7 cellular contexts compared by ENCODE assay signal in genomic region chr11:65498727-65498976, GRCh38. TPM values are rescaled to one million over a fixed set of nuclear protein-coding genes. Genes with fewer than 3 reads are reported as not detected.
DNase-seq lines count a peak whose midpoint lies in the region; ATAC-seq and TF ChIP-seq lines count a peak whose summit lies in the region.

No MANE protein-coding gene starts in this region.

- H3K9ac ChIP-seq in HUES48 (ENCODE audit: low read depth, low read length) = peak overlapping the region; percentile 99

- no peak for ATAC-seq in GM19328 (IDR thresholded peaks at IDR 0.05; ENCODE audit: unreplicated experiment)

- no peak for TF ChIP-seq CTCF in brain microvascular endothelial cell (IDR thresholded peaks at IDR 0.05; ENCODE audit: low read depth, low read length, missing control alignments)
- no peak for TF ChIP-seq CTCF in lower leg skin (IDR thresholded peaks at IDR 0.05)
- TF ChIP-seq CTCF in tibial nerve (IDR thresholded peaks at IDR 0.05) = no peak

- H3K4me1 ChIP-seq in HUES48 (ENCODE audit: control insufficient read depth, insufficient read depth, low read length) (peaks cover 21% of the 10 kb centered on the region), tibial nerve (peaks cover 0 to 34% (median 28%) of the 10 kb centered on the region in 4 donors)

- in situ Hi-C loops in brain microvascular endothelial cell (cut with HindIII; ENCODE audit: low pct_ligation_motif_present, low sequenced_read_pairs) = loop anchor here (5.0 kb wide), 1 partner anchor 76 kb away; the partner anchor contains the start of gene NEAT1

- H3K4me3 ChIP-seq in HUES48 (ENCODE audit: low read depth, low read length) (peak overlapping the region; percentile 92), brain microvascular endothelial cell (ENCODE audit: low read depth, low read length) (peak overlapping the region; percentile 99), lower leg skin (ENCODE audit: low read depth, poor library complexity, severe bottlenecking) (peak overlapping the region; percentile 52), tibial nerve (peak overlapping the region; percentile 63 to 76 (median 70))

- no peak for TF ChIP-seq EP300 in tibial nerve (IDR thresholded peaks at IDR 0.05)

- intact Hi-C loops in lower leg skin (cut with DNase I; ENCODE audit: low total_unique reads) = loop anchor here (5.0 kb wide), 1 partner anchor 76 kb away; the partner anchor contains the start of gene NEAT1

- peak overlapping the region; percentile 99 for H3K27ac ChIP-seq in HUES48 (ENCODE audit: low read depth, low read length)
- H3K27ac ChIP-seq in brain microvascular endothelial cell = peak overlapping the region; percentile 93
- H3K27ac ChIP-seq in tibial nerve = peak overlapping the region; percentile 93 to 99 (median 94)

- H3K36me3 ChIP-seq in HUES48 (ENCODE audit: control insufficient read depth, insufficient read depth, low read length) (peaks cover 38% of the 10 kb centered on the region), brain microvascular endothelial cell (replicated peaks) (peaks cover 43% of the 10 kb centered on the region), tibial nerve (peaks cover 0 to 26% (median 12%) of the 10 kb centered on the region in 3 donors)

- H3K27me3 ChIP-seq in HUES48 (ENCODE audit: control insufficient read depth, insufficient read depth, low read length) (no peaks in the 10 kb centered on the region), brain microvascular endothelial cell (replicated peaks) (no peaks in the 10 kb centered on the region), tibial nerve (no peaks in the 10 kb centered on the region)

- WGBS in lower leg skin, 2 donors = 1% methylated on average over 6 of the region's 6 CpGs
- WGBS in tibial nerve, 2 donors = 0% methylated on average over 6 of the region's 6 CpGs

- DNase-seq in brain microvascular endothelial cell = no peak
- no peak for DNase-seq in lower leg skin (ENCODE audit: low spot score in 2 of 2)
- DNase-seq in tibial nerve (ENCODE audit: low spot score in 2 of 2) = no peak
- DNase-seq in mucosa of gallbladder (ENCODE audit: low spot score) = no peak
- DNase-seq in MV-4-11 (lab: John Stamatoyannopoulos, UW) = no peak

- TF ChIP-seq POLR2A in lower leg skin (IDR thresholded peaks at IDR 0.05) = no peak
- TF ChIP-seq POLR2A in tibial nerve (IDR thresholded peaks at IDR 0.05) = no peak

- H3K9me3 ChIP-seq in HUES48 (ENCODE audit: control insufficient read depth, insufficient read depth, low read length) (no peaks in the 10 kb centered on the region), tibial nerve (no peaks in the 10 kb centered on the region)

RNA-seq across cellular contexts. Expression of gene MALAT1, which starts 0.2 kb away (rescaled TPM):
- over 10,000 TPM in 1 of 4 donors, 1,000 to 10,000 TPM in 3; 5,806 to 14,299 (median 7,416) TPM for total RNA-seq in lower leg skin
- over 10,000 TPM; 20,649 to 23,532 (median 22,230) TPM for total RNA-seq in tibial nerve
- total RNA-seq in mucosa of gallbladder = 9,267 TPM

RNA-seq across cellular contexts. Expression of gene SCYL1, which starts 26.2 kb away (rescaled TPM):
- 100 to 1,000 TPM in 1 of 4 donors, 10 to 100 TPM in 3; 73.1 to 103 (median 89.5) TPM for total RNA-seq in lower leg skin
- 100 to 1,000 TPM; 109 to 128 (median 112) TPM for total RNA-seq in tibial nerve
- 90.1 TPM for total RNA-seq in mucosa of gallbladder

RNA-seq across cellular contexts. Expression of gene LTBP3, which starts 59.5 kb away (rescaled TPM):
- 100 to 1,000 TPM in 2 of 4 donors, 10 to 100 TPM in 2; 71.9 to 113 (median 100) TPM for total RNA-seq in lower leg skin
- 100 to 1,000 TPM; 236 to 476 (median 386) TPM for total RNA-seq in tibial nerve
- total RNA-seq in mucosa of gallbladder = 257 TPM
